ENCODE assay signal across 15 cellular contexts in the genomic region with DNA sequence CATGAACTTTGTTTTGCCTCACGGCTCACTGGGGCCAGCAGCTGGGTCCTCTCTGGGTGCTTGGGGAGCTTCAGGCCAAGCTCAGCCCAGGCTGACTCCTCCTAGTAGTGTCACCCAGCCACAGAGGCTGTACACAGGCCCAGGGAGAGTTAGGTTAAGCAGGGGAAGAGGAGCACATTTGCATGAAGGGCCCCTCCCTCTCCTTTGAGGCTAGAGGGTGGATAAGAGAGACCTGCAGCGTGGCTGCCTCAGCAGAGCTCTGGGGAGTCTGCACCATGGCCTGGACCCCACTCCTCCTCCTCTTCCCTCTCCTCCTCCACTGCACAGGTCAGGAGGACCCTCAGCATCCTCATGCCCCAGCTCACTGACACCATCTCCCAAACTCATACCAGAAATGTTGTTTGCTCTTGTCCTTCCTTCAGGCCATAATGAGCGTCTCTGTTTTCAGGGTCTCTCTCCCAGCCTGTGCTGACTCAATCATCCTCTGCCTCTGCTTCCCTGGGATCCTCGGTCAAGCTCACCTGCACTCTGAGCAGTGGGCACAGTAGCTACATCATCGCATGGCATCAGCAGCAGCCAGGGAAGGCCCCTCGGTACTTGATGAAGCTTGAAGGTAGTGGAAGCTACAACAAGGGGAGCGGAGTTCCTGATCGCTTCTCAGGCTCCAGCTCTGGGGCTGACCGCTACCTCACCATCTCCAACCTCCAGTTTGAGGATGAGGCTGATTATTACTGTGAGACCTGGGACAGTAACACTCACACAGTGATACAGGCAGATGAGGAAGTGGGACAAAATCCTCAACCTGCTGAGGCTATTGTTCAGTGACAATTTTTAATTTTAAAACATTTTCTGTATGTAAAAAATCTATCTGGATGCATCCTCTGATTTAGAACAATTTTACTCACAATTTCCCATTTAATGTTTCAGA.
DNase-seq lines count a peak whose midpoint lies in the region; ATAC-seq, FAIRE-seq and TF ChIP-seq lines count a peak whose summit lies in the region.
"Had no signal": no experiment of that assay in that cellular context is flagged by ENCODE, and none has a peak within 500 bp of the region (broad histone marks: within the 10 kb centered on the region; RNA-seq: fewer than 3 reads in every experiment).

No MANE protein-coding gene starts in this region.

- no peaks in the 10 kb centered on the region for H3K36me3 Mint-ChIP-seq in stimulated activated naive B cell treated with anti-CD40 and anti-IgM and Interleukin-4, amounts not matched to agents 10 μg/mL and 1 μg/mL and 100 μg/mL, for 72 hours

- H3K4me1 Mint-ChIP-seq in stimulated activated naive B cell treated with anti-CD40 and anti-IgM and Interleukin-4, amounts not matched to agents 10 μg/mL and 1 μg/mL and 100 μg/mL, for 72 hours: peaks cover 60 to 80% of the 10 kb centered on the region in 2 donors

- H3K27ac ChIP-seq in kidney (ENCODE audit: low read depth in 2 of 2, low read length in 2 of 2) (no peak overlapping the region), HepG2 (ENCODE audit: extremely low read length, insufficient read depth, low read length) (no peak overlapping the region)
- H3K27ac ChIP-seq: ovary, tibial artery had no signal

- POLR2A ChIA-PET in HepG2 (lab: Yijun Ruan, JAX): no interaction called here

- CTCF ChIA-PET in HepG2 (lab: Yijun Ruan, JAX; ENCODE audit: low intra/inter-chr PET ratio, low total read pairs): no interaction called here

- no peak overlapping the region for H3K4me2 ChIP-seq in HepG2 (ENCODE audit: low read depth, low read length)

- H2AFZ ChIP-seq in HepG2 (ENCODE audit: low read length): no peak overlapping the region

- intact Hi-C loops in kidney (cut with DNase I) (no loop called here), HepG2 (cut with micrococcal nuclease; ENCODE audit: unreplicated experiment) (no loop called here)

- TF ChIP-seq CTCF in kidney (IDR thresholded peaks at IDR 0.05; ENCODE audit: borderline replicate concordance, extremely low read depth, insufficient read depth) (no peak), HepG2 (CRISPR knock-in tag; IDR thresholded peaks at IDR 0.05) (no peak)

- H3K36me3 ChIP-seq in H7 (replicated peaks; ENCODE audit: control insufficient read depth, insufficient read depth, low read length) (no peaks in the 10 kb centered on the region), kidney (ENCODE audit: control insufficient read depth in 1 of 2, insufficient read depth in 2 of 2, low read length in 2 of 2) (no peaks in the 10 kb centered on the region), HepG2 (replicated peaks in 1 of 2; ENCODE audit: control insufficient read depth in 1 of 2, insufficient read depth in 2 of 2, low read length in 2 of 2) (no peaks in the 10 kb centered on the region)
- H3K36me3 ChIP-seq: ovary, tibial artery had no signal

- in situ Hi-C loops in HepG2 (cut with HindIII; ENCODE audit: extremely low pct_ligation_motif_present, low pct_unique_long_range_greater_than_20kb): no loop called here

- H3K79me2 ChIP-seq in HepG2 (ENCODE audit: insufficient read depth, low read length): no peaks in the 10 kb centered on the region

- no peak overlapping the region for H3K4me3 ChIP-seq in H7 (ENCODE audit: insufficient read depth, low read depth, low read length)
- H3K4me3 ChIP-seq in kidney (ENCODE audit: low read length in 2 of 2): no peak overlapping the region
- no peak overlapping the region for H3K4me3 ChIP-seq in HepG2 (replicated peaks in 1 of 3; ENCODE audit: insufficient read depth in 1 of 3, low read depth in 2 of 3, low read length in 3 of 3)
- H3K4me3 ChIP-seq: ovary, tibial artery had no signal

- no peaks in the 10 kb centered on the region for H4K20me1 ChIP-seq in HepG2 (ENCODE audit: insufficient read depth, low read length)

- no peak for TF ChIP-seq POLR2A in HepG2 (IDR thresholded peaks at IDR 0.05; ENCODE audit: insufficient read depth in 1 of 2, low read depth in 2 of 2, low read length in 2 of 2)

- H3K9ac ChIP-seq in kidney (ENCODE audit: low read length in 2 of 2) (no peak overlapping the region), HepG2 (ENCODE audit: insufficient read depth, low read depth, low read length) (no peak overlapping the region)

- peak overlapping the region; percentile 87 for H3K27ac Mint-ChIP-seq in stimulated activated naive B cell treated with anti-CD40 and anti-IgM and Interleukin-4, amounts not matched to agents 10 μg/mL and 1 μg/mL and 100 μg/mL, for 72 hours

- FAIRE-seq in kidney (lab: Jason Lieb, UNC) (no peak), HepG2 (lab: Jason Lieb, UNC) (no peak)
- FAIRE-seq: islet of Langerhans had no signal

- H3K4me1 ChIP-seq in kidney (ENCODE audit: control insufficient read depth in 1 of 2, insufficient read depth in 1 of 2, low read depth in 1 of 2, low read length in 2 of 2) (no peaks in the 10 kb centered on the region), HepG2 (ENCODE audit: insufficient read depth, low read length) (peaks cover 3% of the 10 kb centered on the region)
- H3K4me1 ChIP-seq: tibial artery had no signal

- H3K9me3 ChIP-seq in kidney (ENCODE audit: control insufficient read depth in 1 of 2, low read length in 2 of 2): no peaks in the 10 kb centered on the region
- H3K9me3 ChIP-seq in HepG2 (ENCODE audit: low read length): no peaks in the 10 kb centered on the region
- H3K9me3 ChIP-seq: ovary, tibial artery had no signal

- H3K4me3 Mint-ChIP-seq in stimulated activated naive B cell treated with anti-CD40 and anti-IgM and Interleukin-4, amounts not matched to agents 10 μg/mL and 1 μg/mL and 100 μg/mL, for 72 hours: peak overlapping the region; percentile 64 to 76

- peaks cover 85% of the 10 kb centered on the region for H3K27me3 ChIP-seq in H7 (ENCODE audit: control insufficient read depth, insufficient read depth, low read length)
- H3K27me3 ChIP-seq in HepG2 (ENCODE audit: control insufficient read depth in 1 of 2, insufficient read depth in 2 of 2, low read length in 2 of 2): peaks cover 0 to 18% of the 10 kb centered on the region in 2 experiments; a peak in 1 of 5 replicates
- H3K27me3 ChIP-seq: ovary had no signal

- no TSS peak for BruUV-seq in HepG2 (replicated peaks; lab: Mats Ljungman, UMichigan)

- DNase-seq in H7 (peak; percentile 27), kidney (no peak), C1 segment of cervical spinal cord (lab: John Stamatoyannopoulos, UW) (no peak), HepG2 (ENCODE audit: low spot score) (no peak)
- peak; percentile 68 for DNase-seq in stimulated activated naive B cell treated with anti-CD40 and anti-IgM and Interleukin-4, amounts not matched to agents 10 μg/mL and 1 μg/mL and 100 μg/mL, for 72 hours
- DNase-seq: activated CD4-positive, alpha-beta T cell treated with anti-CD3 and anti-CD28 coated beads, Interleukin-2, amount 50 U/mL, for 4 hours; amygdala; NCI-H2029; ovary; stimulated activated CD4-positive, alpha-beta T cell treated with anti-CD3 and anti-CD28 coated beads, Interleukin-4, amount 100 ng/mL, for 1 hour; tibial artery had no signal

- peak; percentile 86 for ATAC-seq in GM19023 (IDR thresholded peaks at IDR 0.05; ENCODE audit: unreplicated experiment)
- peak; percentile 71 for ATAC-seq in HG03442 (IDR thresholded peaks at IDR 0.05; ENCODE audit: unreplicated experiment)
- ATAC-seq in stimulated activated naive B cell treated with anti-CD40 and anti-IgM and Interleukin-4, amounts not matched to agents 10 μg/mL and 1 μg/mL and 100 μg/mL, for 72 hours (replicated peaks): peak; percentile 94 to 96
- no peak for ATAC-seq in HepG2
- ATAC-seq: Right ventricle myocardium inferior had no signal

- H3K27me3 Mint-ChIP-seq in stimulated activated naive B cell treated with anti-CD40 and anti-IgM and Interleukin-4, amounts not matched to agents 10 μg/mL and 1 μg/mL and 100 μg/mL, for 72 hours: no peaks in the 10 kb centered on the region

- WGBS in HepG2 (ENCODE audit: low lambda C conversion rate): 2% methylated on average over 6 of the region's 9 CpGs

- H3K9me3 Mint-ChIP-seq in stimulated activated naive B cell treated with anti-CD40 and anti-IgM and Interleukin-4, amounts not matched to agents 10 μg/mL and 1 μg/mL and 100 μg/mL, for 72 hours: no peaks in the 10 kb centered on the region

- no peak for TF ChIP-seq RAD21 in HepG2 (CRISPR knock-in tag; IDR thresholded peaks at IDR 0.05)

- TF ChIP-seq EP300 in HepG2 (IDR thresholded peaks at IDR 0.05; ENCODE audit: low read depth in 2 of 2, low read length in 2 of 2) (no peak), HepG2 (CRISPR knock-in tag; IDR thresholded peaks at IDR 0.05; ENCODE audit: borderline replicate concordance) (no peak)

TF ChIP-seq in HepG2, 621 proteins besides CTCF, POLR2A, EP300 and RAD21:
- no peak for TF ChIP-seq NAIF1 (CRISPR knock-in tag; IDR thresholded peaks at IDR 0.05; ENCODE audit: borderline replicate concordance)
- TF ChIP-seq BHLHE40 (IDR thresholded peaks at IDR 0.05; ENCODE audit: low read length): no peak
- no peak for TF ChIP-seq ZNF335 (CRISPR knock-in tag; IDR thresholded peaks at IDR 0.05)

Comparison
In these comparisons a context has a peak if more than half of its experiments do, and no peak if none do; other contexts are left out.
1. DNase-seq: peak in H7 (single experiment) and stimulated activated naive B cell treated with anti-CD40 and anti-IgM and Interleukin-4, amounts not matched to agents 10 μg/mL and 1 μg/mL and 100 μg/mL, for 72 hours (single experiment); none in kidney (single experiment), C1 segment of cervical spinal cord (0 of 14) and HepG2 (single experiment).